In the genomic region with DNA sequence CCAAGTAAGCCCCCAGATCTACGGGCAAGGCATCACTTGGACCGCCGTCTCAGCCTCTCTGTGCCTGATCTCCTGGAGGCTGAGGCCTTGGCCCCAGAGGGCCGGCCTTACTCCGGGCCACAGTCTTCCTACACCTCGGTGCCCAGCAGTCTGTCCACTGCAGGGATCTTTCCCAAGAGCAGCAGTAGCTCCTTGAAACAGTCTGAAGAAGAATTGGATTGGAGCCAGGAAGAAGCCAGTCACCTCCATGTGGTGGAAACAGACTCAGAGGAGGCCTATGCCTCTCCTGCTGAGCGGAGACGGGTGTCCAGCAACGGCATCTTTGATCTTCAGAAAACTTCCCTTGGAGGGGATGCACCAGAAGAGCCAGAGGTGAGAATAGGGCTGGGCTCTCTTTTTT, we compare ENCODE assay signal across 22 cellular contexts.
DNase-seq lines count a peak whose midpoint lies in the region; ATAC-seq lines count a peak whose summit lies in the region.
"Had no signal": no experiment of that assay in that cellular context is flagged by ENCODE, and none has a peak within 500 bp of the region (broad histone marks: within the 10 kb centered on the region; RNA-seq: fewer than 3 reads in every experiment).

No MANE protein-coding gene starts in this region.

- no peak overlapping the region for H2BK15ac ChIP-seq in mesendoderm (replicated peaks; ENCODE audit: low read depth)

- H3K79me1 ChIP-seq in mesendoderm (ENCODE audit: low read length), result no peaks in the 10 kb centered on the region

- H3K4me1 ChIP-seq in Karpas-422 (ENCODE audit: low read length), result peaks cover 43% of the 10 kb centered on the region
- no peaks in the 10 kb centered on the region for H3K4me1 ChIP-seq in mesendoderm (ENCODE audit: control insufficient read depth, low read depth, low read length)
- H3K4me1 ChIP-seq: breast epithelium, gastrocnemius medialis had no signal

- H2BK5ac ChIP-seq in mesendoderm (ENCODE audit: low read length), result no peak overlapping the region

- H3K9me2 ChIP-seq in Karpas-422 (replicated peaks; ENCODE audit: insufficient read depth, low read length), result no peaks in the 10 kb centered on the region

- H3K4me1 Mint-ChIP-seq in activated CD4-positive, alpha-beta T cell treated with anti-CD3 and anti-CD28 coated beads, Interleukin-2, amount 10 ng/mL, durations not matched to agents 7 days and 5 days, result peaks cover 59% of the 10 kb centered on the region
- peaks cover 56% of the 10 kb centered on the region for H3K4me1 Mint-ChIP-seq in activated naive CD8-positive, alpha-beta T cell treated with anti-CD3 and anti-CD28 coated beads, Interleukin-2, amount 50 U/mL, for 24 hours
- peaks cover 75 to 88% of the 10 kb centered on the region in 2 donors for H3K4me1 Mint-ChIP-seq in natural killer cell treated with Interleukin-12 subunit alpha and Interleukin-12 subunit beta and Interleukin-15 and Interleukin-18, amount 100 ng/mL, for 72 hours (ENCODE audit: low read depth in 2 of 2)
- H3K4me1 Mint-ChIP-seq: GM23338 had no signal

- H3K56ac ChIP-seq in mesendoderm (ENCODE audit: low read length), result no peak overlapping the region

- H3K36me3 ChIP-seq in Karpas-422 (ENCODE audit: insufficient read depth, low read length), result peaks cover 4% of the 10 kb centered on the region; the same call in 1 of the 2 replicates
- H3K36me3 ChIP-seq in mesendoderm (ENCODE audit: control insufficient read depth, insufficient read depth, low read length), result no peaks in the 10 kb centered on the region
- H3K36me3 ChIP-seq: breast epithelium, gastrocnemius medialis, upper lobe of left lung had no signal

- H3K27me3 ChIP-seq in Karpas-422 (ENCODE audit: low read length) (no peaks in the 10 kb centered on the region), mesendoderm (ENCODE audit: insufficient read depth, low read length, poor library complexity) (no peaks in the 10 kb centered on the region)
- H3K27me3 ChIP-seq: breast epithelium, gastrocnemius medialis, upper lobe of left lung had no signal

- ATAC-seq in activated naive CD8-positive, alpha-beta T cell treated with anti-CD3 and anti-CD28 coated beads, Interleukin-2, amount 50 U/mL, for 24 hours, result no peak
- no peak for ATAC-seq in natural killer cell treated with Interleukin-12 subunit alpha and Interleukin-12 subunit beta and Interleukin-15 and Interleukin-18, amount 100 ng/mL, for 72 hours
- ATAC-seq: gastrocnemius medialis, GM23338 had no signal

- CTCF ChIA-PET in activated CD4-positive, alpha-beta T cell treated with anti-CD3 and anti-CD28 coated beads, Interleukin-2, amount 10 ng/mL, durations not matched to agents 7 days and 5 days (lab: Charles Lee), result interaction anchor here (1.6 to 3.7 kb wide), 2 partner anchors 11 to 14 kb away, joined by 4 to 17 read pairs; no protein-coding TSS in a partner anchor

- WGBS in mesendoderm (ENCODE audit: extremely low coverage, insufficient coverage, low lambda C conversion rate), result no CpG with 5 or more reads among the region's 9 CpGs

- H4K5ac ChIP-seq in mesendoderm (ENCODE audit: low read length), result no peak overlapping the region

- no peak overlapping the region for H2AFZ ChIP-seq in Karpas-422 (ENCODE audit: low read length)
- H2AFZ ChIP-seq: GM23338 had no signal

- H3K27me3 Mint-ChIP-seq in activated CD4-positive, alpha-beta T cell treated with anti-CD3 and anti-CD28 coated beads, Interleukin-2, amount 10 ng/mL, durations not matched to agents 7 days and 5 days, result no peaks in the 10 kb centered on the region
- no peaks in the 10 kb centered on the region for H3K27me3 Mint-ChIP-seq in activated naive CD8-positive, alpha-beta T cell treated with anti-CD3 and anti-CD28 coated beads, Interleukin-2, amount 50 U/mL, for 24 hours
- no peaks in the 10 kb centered on the region for H3K27me3 Mint-ChIP-seq in natural killer cell treated with Interleukin-12 subunit alpha and Interleukin-12 subunit beta and Interleukin-15 and Interleukin-18, amount 100 ng/mL, for 72 hours
- H3K27me3 Mint-ChIP-seq: activated naive CD8-positive, alpha-beta T cell; CD4-positive, alpha-beta memory T cell had no signal

- no peak for DNase-seq in activated CD4-positive, alpha-beta T cell treated with anti-CD3 and anti-CD28 coated beads, Interleukin-2, amount 10 ng/mL, durations not matched to agents 7 days and 5 days
- no peak for DNase-seq in activated CD4-positive, alpha-beta T cell treated with anti-CD3 and anti-CD28 coated beads, Interleukin-2, amount 50 U/mL, for 4 hours
- DNase-seq in Karpas-422 (no peak), mesendoderm (no peak), NOMO-1 treated with dmso at 0.1 percent for 144 hours (lab: John Stamatoyannopoulos, UW; ENCODE audit: unreplicated experiment) (no peak), AG08396 (ENCODE audit: low spot score) (no peak)
- DNase-seq in activated naive CD8-positive, alpha-beta T cell treated with anti-CD3 and anti-CD28 coated beads, Interleukin-2, amount 50 U/mL, for 24 hours, result no peak
- no peak for DNase-seq in natural killer cell treated with Interleukin-12 subunit alpha and Interleukin-12 subunit beta and Interleukin-15 and Interleukin-18, amount 100 ng/mL, for 72 hours (ENCODE audit: low spot score)
- DNase-seq: activated CD4-positive, alpha-beta T cell treated with anti-CD3 and anti-CD28 coated beads for 1 hour; activated T-cell treated with anti-CD3 and anti-CD28 coated beads for 4 hours; CD4-positive, alpha-beta memory T cell; DMS53; gastrocnemius medialis; left colon; MM.1S; NCI-H1694 treated with DMSO at 0.1 percent for 48 hours; nucleus accumbens; stimulated activated naive CD4-positive, alpha-beta T cell treated with Interleukin-2 at 50 U/mL for 16 hours had no signal

- H3K4ac ChIP-seq in mesendoderm (ENCODE audit: low read depth, low read length), result no peak overlapping the region

- no peak overlapping the region for H2AK5ac ChIP-seq in mesendoderm (ENCODE audit: low read length)

- H3K4me3 Mint-ChIP-seq in activated CD4-positive, alpha-beta T cell treated with anti-CD3 and anti-CD28 coated beads, Interleukin-2, amount 10 ng/mL, durations not matched to agents 7 days and 5 days, result no peak overlapping the region
- no peak overlapping the region for H3K4me3 Mint-ChIP-seq in activated naive CD8-positive, alpha-beta T cell treated with anti-CD3 and anti-CD28 coated beads, Interleukin-2, amount 50 U/mL, for 24 hours
- peak overlapping the region; percentile 82 for H3K4me3 Mint-ChIP-seq in natural killer cell treated with Interleukin-12 subunit alpha and Interleukin-12 subunit beta and Interleukin-15 and Interleukin-18, amount 100 ng/mL, for 72 hours
- H3K4me3 Mint-ChIP-seq: activated naive CD8-positive, alpha-beta T cell; GM23338 had no signal

- peaks cover 7% of the 10 kb centered on the region for H3K9me3 Mint-ChIP-seq in activated CD4-positive, alpha-beta T cell treated with anti-CD3 and anti-CD28 coated beads, Interleukin-2, amount 10 ng/mL, durations not matched to agents 7 days and 5 days
- H3K9me3 Mint-ChIP-seq in activated naive CD8-positive, alpha-beta T cell treated with anti-CD3 and anti-CD28 coated beads, Interleukin-2, amount 50 U/mL, for 24 hours, result peaks cover 13% of the 10 kb centered on the region
- peaks cover 3% of the 10 kb centered on the region for H3K9me3 Mint-ChIP-seq in natural killer cell treated with Interleukin-12 subunit alpha and Interleukin-12 subunit beta and Interleukin-15 and Interleukin-18, amount 100 ng/mL, for 72 hours

- H3K27ac Mint-ChIP-seq in activated CD4-positive, alpha-beta T cell treated with anti-CD3 and anti-CD28 coated beads, Interleukin-2, amount 10 ng/mL, durations not matched to agents 7 days and 5 days, result peak overlapping the region; percentile 44
- peak overlapping the region; percentile 18 for H3K27ac Mint-ChIP-seq in activated naive CD8-positive, alpha-beta T cell treated with anti-CD3 and anti-CD28 coated beads, Interleukin-2, amount 50 U/mL, for 24 hours
- peak overlapping the region; percentile 95 to 99 for H3K27ac Mint-ChIP-seq in natural killer cell treated with Interleukin-12 subunit alpha and Interleukin-12 subunit beta and Interleukin-15 and Interleukin-18, amount 100 ng/mL, for 72 hours
- H3K27ac Mint-ChIP-seq: activated naive CD8-positive, alpha-beta T cell; GM23338 had no signal

- H3K9me3 ChIP-seq in Karpas-422 (ENCODE audit: low read length), result no peaks in the 10 kb centered on the region
- H3K9me3 ChIP-seq: breast epithelium, gastrocnemius medialis, upper lobe of left lung had no signal

- peaks cover 50% of the 10 kb centered on the region for H3K79me2 ChIP-seq in Karpas-422 (ENCODE audit: low read length)
- H3K79me2 ChIP-seq in mesendoderm (ENCODE audit: control insufficient read depth, insufficient read depth, low read length), result no peaks in the 10 kb centered on the region

- H4K8ac ChIP-seq in mesendoderm (ENCODE audit: low read depth, low read length), result no peak overlapping the region

- POLR2A ChIA-PET in activated CD4-positive, alpha-beta T cell treated with anti-CD3 and anti-CD28 coated beads, Interleukin-2, amount 10 ng/mL, durations not matched to agents 7 days and 5 days (lab: Charles Lee), result no interaction called here

- H3K4me3 ChIP-seq in Karpas-422 (ENCODE audit: low read length) (no peak overlapping the region), mesendoderm (ENCODE audit: low read length) (no peak overlapping the region)
- H3K4me3 ChIP-seq: breast epithelium, gastrocnemius medialis, GM23338, upper lobe of left lung had no signal

- H4K20me1 ChIP-seq in Karpas-422 (ENCODE audit: insufficient read depth, low read depth, low read length), result no peaks in the 10 kb centered on the region

- no peak overlapping the region for H3K4me2 ChIP-seq in Karpas-422 (ENCODE audit: low read depth, low read length, poor library complexity, severe bottlenecking)
- H3K4me2 ChIP-seq in mesendoderm (ENCODE audit: low read length), result no peak overlapping the region
- H3K4me2 ChIP-seq: GM23338 had no signal

- peaks cover 40% of the 10 kb centered on the region for H3K36me3 Mint-ChIP-seq in activated CD4-positive, alpha-beta T cell treated with anti-CD3 and anti-CD28 coated beads, Interleukin-2, amount 10 ng/mL, durations not matched to agents 7 days and 5 days (ENCODE audit: low read depth)
- peaks cover 34% of the 10 kb centered on the region for H3K36me3 Mint-ChIP-seq in activated naive CD8-positive, alpha-beta T cell treated with anti-CD3 and anti-CD28 coated beads, Interleukin-2, amount 50 U/mL, for 24 hours (ENCODE audit: low read depth)
- peaks cover 48% of the 10 kb centered on the region for H3K36me3 Mint-ChIP-seq in natural killer cell treated with Interleukin-12 subunit alpha and Interleukin-12 subunit beta and Interleukin-15 and Interleukin-18, amount 100 ng/mL, for 72 hours

- no peak overlapping the region for H3K18ac ChIP-seq in mesendoderm (ENCODE audit: low read length)

- no peak overlapping the region for H2BK120ac ChIP-seq in mesendoderm (ENCODE audit: low read depth, low read length)

- H3K9ac ChIP-seq in Karpas-422 (ENCODE audit: low read length), result no peak overlapping the region
- no peak overlapping the region for H3K9ac ChIP-seq in mesendoderm (ENCODE audit: low read length)

- peak overlapping the region; percentile 82 for H3K27ac ChIP-seq in Karpas-422 (ENCODE audit: low read length)
- no peak overlapping the region for H3K27ac ChIP-seq in mesendoderm (ENCODE audit: low read depth, low read length)
- H3K27ac ChIP-seq: breast epithelium, gastrocnemius medialis had no signal

- H3K23ac ChIP-seq in mesendoderm (ENCODE audit: low read length), result no peak overlapping the region

Comparison
In these comparisons a context has a peak if more than half of its experiments do, and no peak if none do; other contexts are left out.
1. H3K27ac Mint-ChIP-seq: peak in every context shown above with its lines; median percentile 97 in natural killer cell treated with Interleukin-12 subunit alpha and Interleukin-12 subunit beta and Interleukin-15 and Interleukin-18, amount 100 ng/mL, for 72 hours; 44 in activated CD4-positive, alpha-beta T cell treated with anti-CD3 and anti-CD28 coated beads, Interleukin-2, amount 10 ng/mL, durations not matched to agents 7 days and 5 days; 18 in activated naive CD8-positive, alpha-beta T cell treated with anti-CD3 and anti-CD28 coated beads, Interleukin-2, amount 50 U/mL, for 24 hours.